Comparison of ENCODE assay signal across 8 cellular contexts in genomic region chr16:2267913-2268666, GRCh38. TPM values are rescaled to one million over a fixed set of nuclear protein-coding genes. Genes with fewer than 3 reads are reported as not detected.
DNase-seq lines count a peak whose midpoint lies in the region; FAIRE-seq and TF ChIP-seq lines count a peak whose summit lies in the region.

A gene with protein sequence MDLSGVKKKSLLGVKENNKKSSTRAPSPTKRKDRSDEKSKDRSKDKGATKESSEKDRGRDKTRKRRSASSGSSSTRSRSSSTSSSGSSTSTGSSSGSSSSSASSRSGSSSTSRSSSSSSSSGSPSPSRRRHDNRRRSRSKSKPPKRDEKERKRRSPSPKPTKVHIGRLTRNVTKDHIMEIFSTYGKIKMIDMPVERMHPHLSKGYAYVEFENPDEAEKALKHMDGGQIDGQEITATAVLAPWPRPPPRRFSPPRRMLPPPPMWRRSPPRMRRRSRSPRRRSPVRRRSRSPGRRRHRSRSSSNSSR (minus strand): TSS chr16:2268126. CDS start chr16:2264643, 3,483 bp downstream.

- peak within 1 kb of the TSS; percentile 100 for H4K8ac ChIP-seq in H1 (ENCODE audit: extremely low read depth, insufficient read depth, low read length)
- H4K8ac ChIP-seq in mesenchymal stem cell (ENCODE audit: low read length): peak within 1 kb of the TSS; percentile 99

- TF ChIP-seq POLR2A in H1 (IDR thresholded peaks at IDR 0.05; ENCODE audit: control extremely low read depth in 1 of 2, low read depth in 2 of 2, low read length in 2 of 2): peak; percentile 97 to 98

- H3K27ac ChIP-seq in H1 (ENCODE audit: low read depth, low read length) (peak within 1 kb of the TSS; percentile 99), mesenchymal stem cell (ENCODE audit: low read length, poor library complexity, severe bottlenecking) (peak within 1 kb of the TSS; percentile 99)

- H2BK12ac ChIP-seq in H1 (ENCODE audit: low read depth, low read length) (peak within 1 kb of the TSS; percentile 96), mesenchymal stem cell (ENCODE audit: low read length in 2 of 2) (peak within 1 kb of the TSS; percentile 50 to 86)

- peak; percentile 95 for DNase-seq in COLO829 (ENCODE audit: low spot score)
- peak; percentile 100 for DNase-seq in GM20000 (ENCODE audit: low spot score)
- DNase-seq in HT-29 (ENCODE audit: low spot score): peak; percentile 97
- peak; percentile 87 for DNase-seq in NK-92 treated with Interleukin-12 subunit alpha and Interleukin-12 subunit beta, amount 100 ng/mL, for 24 hours (lab: John Stamatoyannopoulos, UW)
- peak; percentile 87 to 96 for DNase-seq in activated CD8-positive, alpha-beta memory T cell treated with anti-CD3 and anti-CD28 coated beads for 4 hours (ENCODE audit: low read depth in 2 of 2)
- peak; percentile 77 to 99 for DNase-seq in H1 (ENCODE audit: low read depth in 1 of 2, low spot score in 2 of 2)
- DNase-seq in mesenchymal stem cell: peak; percentile 97
- DNase-seq in stimulated activated CD8-positive, alpha-beta memory T cell treated with anti-CD3 and anti-CD28 coated beads, Interleukin-12 subunit alpha, Interleukin-12 subunit beta, amount 100 ng/mL, for 24 hours (ENCODE audit: extremely low read depth): peak; percentile 94

- H3K23me2 ChIP-seq in H1 (ENCODE audit: low read depth, low read length): peaks cover 6% of the 10 kb centered on the region; the same call in 1 of the 2 replicates

- H2BK20ac ChIP-seq in H1 (ENCODE audit: low read length): no peak within 1 kb of the TSS

- peak within 1 kb of the TSS; percentile 100 for H2BK5ac ChIP-seq in H1 (ENCODE audit: low read depth, low read length)
- peak within 1 kb of the TSS; percentile 100 for H2BK5ac ChIP-seq in mesenchymal stem cell (ENCODE audit: low read depth, low read length, poor library complexity, severe bottlenecking)

- WGBS in H1 (ENCODE audit: extremely low coverage in 1 of 2, insufficient coverage in 1 of 2, insufficient read length in 1 of 2, insufficient replicate concordance in 2 of 2, low coverage in 1 of 2, low lambda C conversion rate in 2 of 2, missing lambda C conversion rate in 1 of 2), 2 experiments: 2% methylated on average over 85 of the region's 88 CpGs; no CpG with 5 or more reads in 1 of the 2 experiments
- WGBS in mesenchymal stem cell: under 1% methylated on average over 66 of the region's 88 CpGs

- no peak within 1 kb of the TSS for H3K23ac ChIP-seq in H1 (ENCODE audit: insufficient read length)
- no peak within 1 kb of the TSS for H3K23ac ChIP-seq in mesenchymal stem cell (ENCODE audit: low read length in 2 of 2)

- FAIRE-seq in H1 (lab: Jason Lieb, UNC): no peak

- peaks cover 27 to 31% of the 10 kb centered on the region in 2 experiments for H4K20me1 ChIP-seq in H1 (replicated peaks in 1 of 2; ENCODE audit: control insufficient read depth in 1 of 2, insufficient read depth in 2 of 2, low read length in 2 of 2)

- H3K4ac ChIP-seq in H1 (replicated peaks; ENCODE audit: insufficient read length, low read depth, low read length) (no peak within 1 kb of the TSS), mesenchymal stem cell (ENCODE audit: low read depth in 1 of 2, low read length in 2 of 2) (peak within 1 kb of the TSS; percentile 85 to 96)

- peak within 1 kb of the TSS; percentile 96 to 100 (median 98) for H3K9ac ChIP-seq in H1 (replicated peaks in 1 of 4; ENCODE audit: extremely low read depth in 1 of 4, low read depth in 3 of 4, low read length in 3 of 4)
- H3K9ac ChIP-seq in mesenchymal stem cell (ENCODE audit: low read length): peak within 1 kb of the TSS; percentile 91

- peaks cover 39 to 55% of the 10 kb centered on the region in 2 experiments for H3K79me2 ChIP-seq in H1 (ENCODE audit: control insufficient read depth in 1 of 2, insufficient read depth in 2 of 2, low read length in 2 of 2)

- no peak for TF ChIP-seq RAD21 in H1 (IDR thresholded peaks at IDR 0.05 in 1 of 2, conservative IDR thresholded peaks at IDR 0.05 in 1 of 2; ENCODE audit: low read depth in 2 of 2, low read length in 2 of 2)

- no peak for TF ChIP-seq EP300 in H1 (IDR thresholded peaks at IDR 0.05; ENCODE audit: borderline replicate concordance in 1 of 2, low read depth in 2 of 2, low read length in 2 of 2)

- H3K79me1 ChIP-seq in H1 (ENCODE audit: low read depth, low read length): peaks cover 14% of the 10 kb centered on the region
- H3K79me1 ChIP-seq in mesenchymal stem cell (replicated peaks; ENCODE audit: low read length, poor library complexity, severe bottlenecking): peaks cover 33% of the 10 kb centered on the region

- H3K4me3 ChIP-seq in H1 (ENCODE audit: extremely low read depth in 1 of 4, insufficient read depth in 2 of 4, low read depth in 3 of 4, low read length in 4 of 4) (peak within 1 kb of the TSS; percentile 65 to 99 (median 94)), mesenchymal stem cell (ENCODE audit: insufficient read depth in 1 of 2, low read depth in 1 of 2, low read length in 2 of 2) (peak within 1 kb of the TSS; percentile 90)

- H2BK15ac ChIP-seq in H1 (ENCODE audit: low read length): peak within 1 kb of the TSS; percentile 100
- H2BK15ac ChIP-seq in mesenchymal stem cell (ENCODE audit: low read depth, poor library complexity, severe bottlenecking): peak within 1 kb of the TSS; percentile 99

- H3K14ac ChIP-seq in H1 (ENCODE audit: insufficient read length) (no peak within 1 kb of the TSS), mesenchymal stem cell (ENCODE audit: low read length in 2 of 2) (peak within 1 kb of the TSS in 1 of 2 experiments; percentile 97)

- CTCF ChIA-PET in H1 (lab: Charles Lee; ENCODE audit: partially characterized antibody): interaction anchor here (0.7 to 1.3 kb wide), 2 partner anchors 11 to 233 kb away, joined by 3 to 4 read pairs; no protein-coding TSS in a partner anchor

- peak within 1 kb of the TSS; percentile 97 for H4K5ac ChIP-seq in H1 (ENCODE audit: insufficient read length, low read depth, low read length)

- no peak within 1 kb of the TSS for H2BK120ac ChIP-seq in H1 (replicated peaks; ENCODE audit: low read depth, low read length)
- peak within 1 kb of the TSS; percentile 64 for H2BK120ac ChIP-seq in mesenchymal stem cell (ENCODE audit: low read depth, low read length)

- H2AK5ac ChIP-seq in H1 (ENCODE audit: low read depth, low read length) (no peak within 1 kb of the TSS), mesenchymal stem cell (ENCODE audit: low read length, severe bottlenecking) (no peak within 1 kb of the TSS)

- H2AFZ ChIP-seq in H1 (ENCODE audit: low read length) (peak within 1 kb of the TSS; percentile 99; the same call in 1 of the 2 replicates), mesenchymal stem cell (ENCODE audit: low read depth, low read length) (peak within 1 kb of the TSS; percentile 86)

- H3K27me3 ChIP-seq in H1 (replicated peaks in 1 of 4; ENCODE audit: control insufficient read depth in 3 of 4, extremely low read depth in 1 of 4, insufficient read depth in 3 of 4, low read length in 3 of 4) (no peaks in the 10 kb centered on the region), mesenchymal stem cell (ENCODE audit: control insufficient read depth in 1 of 2, insufficient read depth in 1 of 2, low read length in 2 of 2) (no peaks in the 10 kb centered on the region)

- no peak for TF ChIP-seq CTCF in GM20000 (IDR thresholded peaks at IDR 0.05; ENCODE audit: extremely low read depth, missing control alignments)
- no peak for TF ChIP-seq CTCF in H1 (IDR thresholded peaks at IDR 0.05; ENCODE audit: control extremely low read depth in 1 of 3, insufficient read depth in 1 of 3, low read depth in 1 of 3, low read length in 3 of 3)

- H3K36me3 ChIP-seq in H1 (ENCODE audit: control insufficient read depth in 2 of 4, insufficient read depth in 4 of 4, low read length in 3 of 4) (peaks cover 6 to 14% (median 11%) of the 10 kb centered on the region in 4 experiments; a peak in 7 of 8 replicates), mesenchymal stem cell (ENCODE audit: control insufficient read depth in 1 of 2, insufficient read depth in 2 of 2, low read depth in 1 of 2, low read length in 2 of 2) (peaks cover 17 to 27% of the 10 kb centered on the region in 2 experiments)

- POLR2A ChIA-PET in H1 (lab: Charles Lee; ENCODE audit: partially characterized antibody): interaction anchor here (0.7 to 13.7 kb wide), 14 partner anchors 9 to 303 kb away, joined by 3 to 228 read pairs (median 4); partner anchors contain the start of genes BRICD5, E4F1, ECI1 and RPS2

- H3K9me3 ChIP-seq in H1 (ENCODE audit: insufficient read depth in 2 of 2, low read depth in 1 of 2, low read length in 1 of 2) (no peaks in the 10 kb centered on the region), mesenchymal stem cell (ENCODE audit: control insufficient read depth, low read length) (no peaks in the 10 kb centered on the region)

- H4K91ac ChIP-seq in H1 (replicated peaks; ENCODE audit: insufficient read length, low read length) (peak within 1 kb of the TSS; percentile 99), mesenchymal stem cell (ENCODE audit: low read length) (peak within 1 kb of the TSS; percentile 97)

- H3K56ac ChIP-seq in H1 (replicated peaks; ENCODE audit: insufficient read length, low read depth, low read length): peak within 1 kb of the TSS; percentile 91

- H3K4me2 ChIP-seq in H1 (ENCODE audit: insufficient read depth in 1 of 2, low read depth in 2 of 2, low read length in 2 of 2): peak within 1 kb of the TSS; percentile 78 to 93
- peak within 1 kb of the TSS; percentile 78 for H3K4me2 ChIP-seq in mesenchymal stem cell (ENCODE audit: low read length, poor library complexity, severe bottlenecking)

- peak within 1 kb of the TSS; percentile 98 for H3K18ac ChIP-seq in H1 (ENCODE audit: extremely low read depth, low read length)
- peak within 1 kb of the TSS; percentile 96 to 99 for H3K18ac ChIP-seq in mesenchymal stem cell (ENCODE audit: low read depth in 1 of 2, low read length in 2 of 2)

- H3K4me1 ChIP-seq in H1 (replicated peaks in 1 of 4; ENCODE audit: control insufficient read depth in 3 of 4, insufficient read depth in 4 of 4, low read length in 3 of 4): peaks cover 0 to 8% (median 3%) of the 10 kb centered on the region in 4 experiments; a peak in 3 of 7 replicates
- peaks cover 23% of the 10 kb centered on the region for H3K4me1 ChIP-seq in mesenchymal stem cell (ENCODE audit: control insufficient read depth, insufficient read depth, low read depth, low read length)

TF ChIP-seq in H1, 55 proteins besides CTCF, POLR2A, EP300 and RAD21 (continues in another document):
- TF ChIP-seq SAP30 (IDR thresholded peaks at IDR 0.05; ENCODE audit: insufficient read depth, insufficient replicate concordance, low read length) (no peak), HDAC6 (IDR thresholded peaks at IDR 0.05; ENCODE audit: low read depth, low read length) (no peak)

RNA-seq across cellular contexts. Expression of the gene that starts here (rescaled TPM):
- total RNA-seq in HT-29 (2014; rRNA removed; shearing (Covaris generic)): 213 and 226 TPM in 2 replicates
- 330 and 357 TPM in 2 replicates for total RNA-seq in H1 (2021; fragmentation: NEBNext Ultra II Directional; extraction: Animal tissue kit (Norgen Biotek cat#: 25700))
- polyA plus RNA-seq in H1 (2011; rRNA removed): 350 and 516 TPM in 2 replicates
- polyA plus RNA-seq in H1 (2011; cell fraction: cytosol; rRNA removed): 390 TPM
- polyA plus RNA-seq in H1 (2011; cell fraction: nucleus; rRNA removed): 343 TPM
- 265 to 341 TPM (median 323 TPM) in 4 replicates for polyA plus RNA-seq in H1 (2012, experiment 1 of 2)
- polyA plus RNA-seq in H1 (2012, experiment 2 of 2): 331 TPM
- polyA plus RNA-seq in H1 (2013, experiment 1 of 2): 282 TPM
- 281 TPM for polyA plus RNA-seq in H1 (2013, experiment 2 of 2)
- polyA minus RNA-seq in H1 (2011; rRNA and poly(A)+ RNA removed): 137 and 199 TPM in 2 replicates
- 150 TPM for polyA minus RNA-seq in H1 (2011; cell fraction: cytosol; rRNA and poly(A)+ RNA removed)
- 141 TPM for polyA minus RNA-seq in H1 (2011; cell fraction: nucleus; rRNA and poly(A)+ RNA removed)
- polyA plus RNA-seq in mesenchymal stem cell (2013, experiment 1 of 2): 126 TPM
- polyA plus RNA-seq in mesenchymal stem cell (2013, experiment 2 of 2): 118 TPM

Comparison
In these comparisons a context has a peak if more than half of its experiments do, and no peak if none do; other contexts are left out.
1. Peak in every context shown above with its lines: DNase-seq, H3K4me3 ChIP-seq and H3K27ac ChIP-seq.